ENCODE assay signal across 8 cellular contexts in the genomic region with DNA sequence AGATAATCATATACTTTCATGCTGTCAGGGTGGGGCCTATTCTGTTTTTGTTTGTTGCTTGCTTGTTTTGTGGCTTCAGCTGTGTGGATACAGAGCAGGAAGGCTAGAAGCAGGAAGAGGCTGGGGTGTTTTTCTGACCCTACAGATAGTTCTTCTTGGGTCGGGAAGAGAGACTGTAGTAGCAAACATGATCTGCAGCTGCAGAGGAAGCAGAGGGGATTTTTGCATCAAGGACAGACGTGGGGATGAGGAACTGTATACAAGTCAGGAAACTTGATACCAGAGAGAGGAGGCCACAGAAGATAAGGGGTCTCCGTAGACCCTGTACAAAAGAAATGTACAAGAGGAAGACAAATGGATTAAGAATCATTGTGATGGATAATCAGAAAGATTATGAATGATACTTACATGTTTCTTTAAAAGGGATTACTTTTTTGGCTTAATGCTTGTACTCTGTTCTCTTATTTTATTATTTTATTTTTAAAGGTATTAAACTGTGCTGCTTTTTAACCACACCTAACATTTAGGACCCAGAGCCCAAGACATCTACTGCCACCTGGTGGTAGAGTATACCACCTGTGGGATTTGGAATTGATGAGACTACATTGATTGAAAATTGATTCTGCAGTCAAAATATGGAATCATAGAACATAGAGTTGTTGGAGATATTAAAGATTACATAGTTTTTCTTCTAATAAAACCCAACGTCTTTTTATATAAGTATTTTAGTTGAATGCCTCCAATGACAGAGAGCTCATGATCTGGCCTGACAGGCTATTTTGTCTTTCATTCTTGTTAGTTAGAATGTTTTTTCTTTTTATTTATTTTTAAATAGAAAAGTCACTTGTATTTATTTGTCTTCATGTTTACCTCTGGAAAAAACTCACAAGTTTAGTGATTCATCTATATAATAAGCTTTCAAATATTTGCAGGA. TPM values are rescaled to one million over a fixed set of nuclear protein-coding genes. Genes with fewer than 3 reads are reported as not detected.
A peak's percentile ranks its signal among the peaks of the same experiment; 100 is the strongest.
DNase-seq lines count a peak whose midpoint lies in the region; ATAC-seq and TF ChIP-seq lines count a peak whose summit lies in the region.

No MANE protein-coding gene starts in this region.

- DNase-seq in NCI-H187 treated with DMSO at 0.1 percent for 48 hours (lab: John Stamatoyannopoulos, UW) (peak; percentile 17), NCI-H187 (lab: John Stamatoyannopoulos, UW) (no peak), RPMI7951 (ENCODE audit: low read depth) (peak; percentile 44), fibroblast of pulmonary artery (ENCODE audit: low read depth) (peak; percentile 57), pons (ENCODE audit: low spot score) (peak; percentile 56)
- DNase-seq in Jurkat, Clone E6-1 (ENCODE audit: low read depth, low spot score) = peak; percentile 37

- H3K4me3 ChIP-seq in Jurkat, Clone E6-1 (ENCODE audit: low read length) = no peak overlapping the region
- H3K4me3 ChIP-seq in fibroblast of pulmonary artery (replicated peaks; ENCODE audit: low read depth, low read length) = no peak overlapping the region

- no peak for ATAC-seq in GM18505 (IDR thresholded peaks at IDR 0.05; ENCODE audit: unreplicated experiment)
- ATAC-seq in HG03354 (IDR thresholded peaks at IDR 0.05; ENCODE audit: poor library complexity, severe bottlenecking, unreplicated experiment) = no peak

- no peak for TF ChIP-seq POLR2A in GM18505 (IDR thresholded peaks at IDR 0.05; ENCODE audit: borderline replicate concordance, extremely low read depth, insufficient read depth, insufficient read length)

- TF ChIP-seq CTCF in fibroblast of pulmonary artery (IDR thresholded peaks at IDR 0.05; ENCODE audit: low read length, missing control alignments) = peak; percentile 83

RNA-seq across cellular contexts. Expression of a gene that starts 46.1 kb away (rescaled TPM):
- 4.5 TPM for polyA plus RNA-seq in Jurkat, Clone E6-1 (2012; ENCODE audit: insufficient read depth, insufficient read length)
- total RNA-seq in RPMI7951 (2014; rRNA removed; shearing (Covaris generic)) = 0.88 and 1.4 TPM in 2 replicates

Comparison
In these comparisons a context has a peak if more than half of its experiments do, and no peak if none do; other contexts are left out.
1. DNase-seq: peak in NCI-H187 treated with DMSO at 0.1 percent for 48 hours (single experiment), Jurkat, Clone E6-1 (single experiment), RPMI7951 (single experiment), fibroblast of pulmonary artery (single experiment) and pons (single experiment); none in NCI-H187 (0 of 2).